Comparison of ENCODE assay signal across 1 cellular context in genomic region chr16:89277641-89278341, GRCh38.
TF ChIP-seq lines count a peak whose summit lies in the region.

No MANE protein-coding gene starts in this region.

TF ChIP-seq in K562, 482 proteins besides CTCF, POLR2A, EP300 and RAD21 (continued from another document):
- TF ChIP-seq, protein P1, sequence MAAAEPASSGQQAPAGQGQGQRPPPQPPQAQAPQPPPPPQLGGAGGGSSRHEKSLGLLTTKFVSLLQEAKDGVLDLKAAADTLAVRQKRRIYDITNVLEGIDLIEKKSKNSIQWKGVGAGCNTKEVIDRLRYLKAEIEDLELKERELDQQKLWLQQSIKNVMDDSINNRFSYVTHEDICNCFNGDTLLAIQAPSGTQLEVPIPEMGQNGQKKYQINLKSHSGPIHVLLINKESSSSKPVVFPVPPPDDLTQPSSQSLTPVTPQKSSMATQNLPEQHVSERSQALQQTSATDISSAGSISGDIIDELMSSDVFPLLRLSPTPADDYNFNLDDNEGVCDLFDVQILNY (CRISPR knock-in tag; IDR thresholded peaks at IDR 0.05), result no peak
- TF ChIP-seq, protein P2, sequence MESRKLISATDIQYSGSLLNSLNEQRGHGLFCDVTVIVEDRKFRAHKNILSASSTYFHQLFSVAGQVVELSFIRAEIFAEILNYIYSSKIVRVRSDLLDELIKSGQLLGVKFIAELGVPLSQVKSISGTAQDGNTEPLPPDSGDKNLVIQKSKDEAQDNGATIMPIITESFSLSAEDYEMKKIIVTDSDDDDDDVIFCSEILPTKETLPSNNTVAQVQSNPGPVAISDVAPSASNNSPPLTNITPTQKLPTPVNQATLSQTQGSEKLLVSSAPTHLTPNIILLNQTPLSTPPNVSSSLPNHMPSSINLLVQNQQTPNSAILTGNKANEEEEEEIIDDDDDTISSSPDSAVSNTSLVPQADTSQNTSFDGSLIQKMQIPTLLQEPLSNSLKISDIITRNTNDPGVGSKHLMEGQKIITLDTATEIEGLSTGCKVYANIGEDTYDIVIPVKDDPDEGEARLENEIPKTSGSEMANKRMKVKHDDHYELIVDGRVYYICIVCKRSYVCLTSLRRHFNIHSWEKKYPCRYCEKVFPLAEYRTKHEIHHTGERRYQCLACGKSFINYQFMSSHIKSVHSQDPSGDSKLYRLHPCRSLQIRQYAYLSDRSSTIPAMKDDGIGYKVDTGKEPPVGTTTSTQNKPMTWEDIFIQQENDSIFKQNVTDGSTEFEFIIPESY (CRISPR knock-in tag; IDR thresholded peaks at IDR 0.05), result peak; percentile 75; the same call in 1 of the 2 replicates
- TF ChIP-seq POLR2AphosphoS2 (IDR thresholded peaks at IDR 0.05; ENCODE audit: low read length), result peak; percentile 34; the same call in 1 of the 2 replicates
- peak; percentile 72 for TF ChIP-seq POLR2G (IDR thresholded peaks at IDR 0.05; ENCODE audit: low read depth, low read length)
- TF ChIP-seq CAMTA2 (CRISPR knock-in tag; conservative IDR thresholded peaks at IDR 0.05), result no peak
